Comparison of ENCODE assay signal across 8 cellular contexts in genomic region chr5:162068412-162068811, GRCh38. TPM values are rescaled to one million over a fixed set of nuclear protein-coding genes. Genes with fewer than 3 reads are reported as not detected.
DNase-seq lines count a peak whose midpoint lies in the region; ATAC-seq and TF ChIP-seq lines count a peak whose summit lies in the region.
"Had no signal": no experiment of that assay in that cellular context is flagged by ENCODE, and none has a peak within 500 bp of the region (broad histone marks: within the 10 kb centered on the region; RNA-seq: fewer than 3 reads in every experiment).

No MANE protein-coding gene starts in this region.

- no peak for TF ChIP-seq CTCF in MCF 10A (IDR thresholded peaks at IDR 0.05; ENCODE audit: unreplicated experiment)
- no peak for TF ChIP-seq CTCF in chondrocyte (IDR thresholded peaks at IDR 0.05)

- H3K4me1 Mint-ChIP-seq in MCF 10A (ENCODE audit: insufficient read depth, unreplicated experiment) (no peaks in the 10 kb centered on the region), chondrocyte (ENCODE audit: low read depth) (no peaks in the 10 kb centered on the region)
- no peaks in the 10 kb centered on the region for H3K4me1 Mint-ChIP-seq in T-helper 2 cell treated with Interferon-gamma antibody and Interleukin-4, amounts not matched to agents 5 μg/mL and 100 μg/mL, for 36 hours (ENCODE audit: low read depth)
- H3K4me1 Mint-ChIP-seq: nephron had no signal

- no TSS peak for BruUV-seq in MCF 10A (replicated peaks; lab: Mats Ljungman, UMichigan)

- CTCF ChIA-PET in MCF 10A (lab: Yijun Ruan, JAX): interaction anchor here (0.6 to 0.7 kb wide), 3 partner anchors 47 to 1277 kb away, joined by 3 read pairs; no protein-coding TSS in a partner anchor

- H3K27ac Mint-ChIP-seq in MCF 10A (ENCODE audit: low read depth, unreplicated experiment) (no peak overlapping the region), chondrocyte (ENCODE audit: unreplicated experiment) (no peak overlapping the region)
- no peak overlapping the region for H3K27ac Mint-ChIP-seq in T-helper 2 cell treated with Interferon-gamma antibody and Interleukin-4, amounts not matched to agents 5 μg/mL and 100 μg/mL, for 36 hours
- H3K27ac Mint-ChIP-seq: nephron had no signal

- DNase-seq in HuH-7 (ENCODE audit: low spot score): peak; percentile 15
- DNase-seq in MCF 10A (ENCODE audit: unreplicated experiment): peak; percentile 90
- peak; percentile 42 for DNase-seq in myocyte (ENCODE audit: low read depth)
- DNase-seq in T-helper 2 cell treated with Interferon-gamma antibody and Interleukin-4, amounts not matched to agents 5 μg/mL and 100 μg/mL, for 36 hours (ENCODE audit: low spot score): no peak
- no peak for DNase-seq in NCI-H1694 (lab: John Stamatoyannopoulos, UW)
- DNase-seq in chondrocyte (ENCODE audit: low spot score): no peak

- peak; percentile 67 for ATAC-seq in GM19467 (IDR thresholded peaks at IDR 0.05; ENCODE audit: unreplicated experiment)

- POLR2A ChIA-PET in MCF 10A (lab: Yijun Ruan, JAX): no interaction called here

- H3K9me3 Mint-ChIP-seq in MCF 10A (ENCODE audit: unreplicated experiment) (no peaks in the 10 kb centered on the region), chondrocyte (ENCODE audit: low read depth) (no peaks in the 10 kb centered on the region)
- H3K9me3 Mint-ChIP-seq in T-helper 2 cell treated with Interferon-gamma antibody and Interleukin-4, amounts not matched to agents 5 μg/mL and 100 μg/mL, for 36 hours: no peaks in the 10 kb centered on the region
- H3K9me3 Mint-ChIP-seq: nephron had no signal

- H3K27me3 Mint-ChIP-seq in MCF 10A (ENCODE audit: insufficient read depth, unreplicated experiment) (peaks cover 46% of the 10 kb centered on the region), chondrocyte (ENCODE audit: low read depth) (peaks cover 3% of the 10 kb centered on the region)
- no peaks in the 10 kb centered on the region for H3K27me3 Mint-ChIP-seq in T-helper 2 cell treated with Interferon-gamma antibody and Interleukin-4, amounts not matched to agents 5 μg/mL and 100 μg/mL, for 36 hours (ENCODE audit: low read depth)

- intact Hi-C loops in MCF 10A (cut with micrococcal nuclease): no loop called here

- H3K4me3 Mint-ChIP-seq in MCF 10A (ENCODE audit: unreplicated experiment) (no peak overlapping the region), chondrocyte (ENCODE audit: unreplicated experiment) (no peak overlapping the region)
- no peak overlapping the region for H3K4me3 Mint-ChIP-seq in T-helper 2 cell treated with Interferon-gamma antibody and Interleukin-4, amounts not matched to agents 5 μg/mL and 100 μg/mL, for 36 hours

- no peaks in the 10 kb centered on the region for H3K36me3 Mint-ChIP-seq in MCF 10A (ENCODE audit: insufficient read depth, unreplicated experiment)
- H3K36me3 Mint-ChIP-seq in T-helper 2 cell treated with Interferon-gamma antibody and Interleukin-4, amounts not matched to agents 5 μg/mL and 100 μg/mL, for 36 hours (ENCODE audit: low read depth): no peaks in the 10 kb centered on the region
- no peaks in the 10 kb centered on the region for H3K36me3 Mint-ChIP-seq in chondrocyte (ENCODE audit: low read depth)

RNA-seq across cellular contexts. Expression of gene GABRG2, which starts 0.8 kb away (rescaled TPM):
- not detected in 2 replicates for total RNA-seq in MCF 10A (2022)
- total RNA-seq in myocyte: not detected in 2 replicates
- polyA plus RNA-seq in myocyte (2012): not detected
- not detected in 3 replicates for total RNA-seq in chondrocyte

Comparison
In these comparisons a context has a peak if more than half of its experiments do, and no peak if none do; other contexts are left out.
1. DNase-seq: peak in HuH-7 (single experiment), MCF 10A (single experiment) and myocyte (single experiment); none in T-helper 2 cell treated with Interferon-gamma antibody and Interleukin-4, amounts not matched to agents 5 μg/mL and 100 μg/mL, for 36 hours (single experiment), NCI-H1694 (single experiment) and chondrocyte (single experiment).